23 cellular contexts compared by ENCODE assay signal in the genomic region with DNA sequence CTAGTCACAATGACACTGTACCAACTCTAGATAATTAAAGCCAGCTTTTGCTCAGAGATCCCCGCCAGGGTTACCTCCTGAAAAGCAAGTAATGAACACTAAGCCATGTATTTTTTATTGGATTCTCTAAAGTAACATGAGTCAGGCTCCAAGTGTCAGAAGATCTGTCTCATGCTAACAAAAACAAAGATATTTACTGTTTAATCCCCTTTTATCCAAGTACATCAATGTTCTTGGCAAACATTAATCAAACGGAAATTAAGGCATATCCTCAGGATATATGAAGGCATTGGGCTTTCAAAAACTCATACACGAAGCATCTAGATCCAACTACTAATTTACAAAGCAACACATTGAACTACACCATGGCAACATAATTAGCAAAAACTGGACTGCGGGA. TPM values are rescaled to one million over a fixed set of nuclear protein-coding genes. Genes with fewer than 3 reads are reported as not detected.
A peak's percentile ranks its signal among the peaks of the same experiment; 100 is the strongest.
DNase-seq lines count a peak whose midpoint lies in the region; ATAC-seq and TF ChIP-seq lines count a peak whose summit lies in the region.
"Had no signal": no experiment of that assay in that cellular context is flagged by ENCODE, and none has a peak within 500 bp of the region (broad histone marks: within the 10 kb centered on the region; RNA-seq: fewer than 3 reads in every experiment).

No MANE protein-coding gene starts in this region.

- no peak overlapping the region for H3K4me3 ChIP-seq in adipocyte (ENCODE audit: low read length)
- no peak overlapping the region for H3K4me3 ChIP-seq in H7 (ENCODE audit: insufficient read depth, low read depth, low read length)
- H3K4me3 ChIP-seq: heart left ventricle, right lobe of liver, tibial artery had no signal

- H3K27me3 ChIP-seq in adipocyte (replicated peaks; ENCODE audit: control insufficient read depth, insufficient read depth, low read length) (no peaks in the 10 kb centered on the region), foreskin keratinocyte (no peaks in the 10 kb centered on the region), H7 (ENCODE audit: control insufficient read depth, insufficient read depth, low read length) (no peaks in the 10 kb centered on the region)
- H3K27me3 ChIP-seq: heart left ventricle, right lobe of liver, tibial artery had no signal

- no peak for TF ChIP-seq CTCF in foreskin keratinocyte (conservative IDR thresholded peaks at IDR 0.05)

- intact Hi-C loops in posterior cingulate gyrus (cut with DNase I): no loop called here

- peak overlapping the region; percentile 27 for H3K27ac Mint-ChIP-seq in stimulated activated effector memory CD8-positive, alpha-beta T cell treated with anti-CD3 and anti-CD28 coated beads, Interleukin-12 subunit alpha, Interleukin-12 subunit beta, amount 100 ng/mL, for 72 hours

- H3K4me1 Mint-ChIP-seq in stimulated activated effector memory CD8-positive, alpha-beta T cell treated with anti-CD3 and anti-CD28 coated beads, Interleukin-12 subunit alpha, Interleukin-12 subunit beta, amount 100 ng/mL, for 72 hours: peaks cover 39% of the 10 kb centered on the region

- DNase-seq in GM03348 (ENCODE audit: low spot score) (peak; percentile 38), adipocyte (ENCODE audit: low read depth) (peak; percentile 37), foreskin keratinocyte (no peak), posterior cingulate gyrus (no peak), UCSD-AML1 (lab: John Stamatoyannopoulos, UW; ENCODE audit: unreplicated experiment) (no peak), H7 (no peak)
- DNase-seq in stimulated activated effector memory CD8-positive, alpha-beta T cell treated with anti-CD3 and anti-CD28 coated beads, Interleukin-12 subunit alpha, Interleukin-12 subunit beta, amount 100 ng/mL, for 72 hours (ENCODE audit: low spot score in 2 of 2): no peak
- DNase-seq: activated CD4-positive, CD25-positive, alpha-beta regulatory T cell treated with anti-CD3 and anti-CD28 coated beads, Interleukin-2, amount 50 U/mL, for 72 hours; activated CD8-positive, alpha-beta memory T cell treated with anti-CD3 and anti-CD28 coated beads for 24 hours; activated naive CD4-positive, alpha-beta T cell treated with anti-CD3 and anti-CD28 coated beads, Interleukin-2, amount 50 U/mL, for 16 hours; activated T-cell treated with anti-CD3 and anti-CD28 coated beads, Interleukin-2, amount 50 U/mL, for 48 hours; C1 segment of cervical spinal cord; H9; heart left ventricle; NCI-H146; occipital lobe; right lobe of liver; SK-N-SH; stimulated activated naive CD4-positive, alpha-beta T cell; T1000; tibial artery had no signal

- no peaks in the 10 kb centered on the region for H3K9me3 ChIP-seq in adipocyte (ENCODE audit: control insufficient read depth, low read length)
- H3K9me3 ChIP-seq: heart left ventricle, right lobe of liver, SK-N-SH, tibial artery had no signal

- H3K4me1 ChIP-seq in adipocyte (ENCODE audit: control insufficient read depth, insufficient read depth, low read length) (peaks cover 17% of the 10 kb centered on the region), foreskin keratinocyte (peaks cover 29% of the 10 kb centered on the region)
- H3K4me1 ChIP-seq: right lobe of liver, tibial artery had no signal

- H3K4me3 Mint-ChIP-seq in stimulated activated effector memory CD8-positive, alpha-beta T cell treated with anti-CD3 and anti-CD28 coated beads, Interleukin-12 subunit alpha, Interleukin-12 subunit beta, amount 100 ng/mL, for 72 hours: no peak overlapping the region
- H3K4me3 Mint-ChIP-seq: H9 had no signal

- H3K36me3 ChIP-seq in adipocyte (ENCODE audit: control insufficient read depth, insufficient read depth, low read length, severe bottlenecking) (no peaks in the 10 kb centered on the region), H7 (replicated peaks; ENCODE audit: control insufficient read depth, insufficient read depth, low read length) (no peaks in the 10 kb centered on the region)
- H3K36me3 ChIP-seq: heart left ventricle, right lobe of liver, tibial artery had no signal

- no peaks in the 10 kb centered on the region for H3K9me3 Mint-ChIP-seq in stimulated activated effector memory CD8-positive, alpha-beta T cell treated with anti-CD3 and anti-CD28 coated beads, Interleukin-12 subunit alpha, Interleukin-12 subunit beta, amount 100 ng/mL, for 72 hours
- H3K9me3 Mint-ChIP-seq: H9 had no signal

- no peaks in the 10 kb centered on the region for H3K36me3 Mint-ChIP-seq in stimulated activated effector memory CD8-positive, alpha-beta T cell treated with anti-CD3 and anti-CD28 coated beads, Interleukin-12 subunit alpha, Interleukin-12 subunit beta, amount 100 ng/mL, for 72 hours

- H3K27ac ChIP-seq in foreskin keratinocyte: peak overlapping the region; percentile 29
- H3K27ac ChIP-seq: epithelial cell of prostate, heart left ventricle, right lobe of liver, tibial artery had no signal

- ATAC-seq in foreskin keratinocyte: peak; percentile 58
- no peak for ATAC-seq in stimulated activated effector memory CD8-positive, alpha-beta T cell treated with anti-CD3 and anti-CD28 coated beads, Interleukin-12 subunit alpha, Interleukin-12 subunit beta, amount 100 ng/mL, for 72 hours
- ATAC-seq: heart left ventricle, Panc1, right lobe of liver had no signal

- no peak overlapping the region for H3K9ac ChIP-seq in adipocyte (ENCODE audit: low read length)
- H3K9ac ChIP-seq: SK-N-SH had no signal

RNA-seq across cellular contexts. Expression of a gene that starts 37.2 kb away (rescaled TPM):
- total RNA-seq in foreskin keratinocyte: 42.9 and 51.4 TPM in 2 replicates
- polyA plus RNA-seq in foreskin keratinocyte: 7.5 and 7.7 TPM in 2 replicates
- 9.7 and 13.4 TPM in 2 replicates for total RNA-seq in H7 (2014; rRNA removed; shearing (Covaris generic))

Comparison
In these comparisons a context has a peak if more than half of its experiments do, and no peak if none do; other contexts are left out.
1. DNase-seq: peak in GM03348 (single experiment) and adipocyte (single experiment); none in foreskin keratinocyte (0 of 2), stimulated activated effector memory CD8-positive, alpha-beta T cell treated with anti-CD3 and anti-CD28 coated beads, Interleukin-12 subunit alpha, Interleukin-12 subunit beta, amount 100 ng/mL, for 72 hours (0 of 2), posterior cingulate gyrus (0 of 10), UCSD-AML1 (single experiment) and H7 (single experiment).